8 cellular contexts compared by ENCODE assay signal in genomic region chr9:32384364-32385134, GRCh38. TPM values are rescaled to one million over a fixed set of nuclear protein-coding genes. Genes with fewer than 3 reads are reported as not detected.
DNase-seq lines count a peak whose midpoint lies in the region; ATAC-seq and TF ChIP-seq lines count a peak whose summit lies in the region.

TSS of gene ACO1 (plus strand) at chr9:32384643. CDS start at chr9:32405507, 20,864 bp downstream.

- ATAC-seq in GM18907 (IDR thresholded peaks at IDR 0.05; ENCODE audit: unreplicated experiment): peak; percentile 98
- ATAC-seq in HG03135 (IDR thresholded peaks at IDR 0.05; ENCODE audit: unreplicated experiment): peak; percentile 97
- peak; percentile 93 for ATAC-seq in activated CD4-positive, alpha-beta T cell treated with anti-CD3 and anti-CD28 coated beads for 36 hours

- intact Hi-C loops in activated CD4-positive, alpha-beta T cell treated with anti-CD3 and anti-CD28 coated beads for 36 hours (cut with DNase I, micrococcal nuclease): loop anchor here (1.0 to 10.0 kb wide), 9 partner anchors 33 to 910 kb away; partner anchors contain the start of genes RIGI (in 2 of the 2), APTX (in 1 of the 2), B4GALT1 (in 1 of the 2) and NDUFB6 (in 1 of the 2)

- DNase-seq in AG10803 (ENCODE audit: low read depth) (peak; percentile 79), NCI-H345 (lab: John Stamatoyannopoulos, UW) (peak; percentile 86), chondrocyte (ENCODE audit: low spot score) (peak; percentile 96), kidney tubule cell (ENCODE audit: low spot score) (peak; percentile 90)
- DNase-seq in activated CD4-positive, alpha-beta T cell treated with anti-CD3 and anti-CD28 coated beads for 36 hours: peak; percentile 90
- peak; percentile 74 to 84 for DNase-seq in stimulated activated CD4-positive, alpha-beta T cell treated with anti-CD3 and anti-CD28 coated beads, Interleukin-1b, Interleukin-23, amount 100 ng/mL, for 1 hour (ENCODE audit: low read depth in 2 of 2)

- H3K36me3 Mint-ChIP-seq in activated CD4-positive, alpha-beta T cell treated with anti-CD3 and anti-CD28 coated beads for 36 hours (ENCODE audit: low read depth): no peaks in the 10 kb centered on the region
- peaks cover 2% of the 10 kb centered on the region for H3K36me3 Mint-ChIP-seq in chondrocyte (ENCODE audit: low read depth)

- H3K4me3 ChIP-seq in AG10803 (ENCODE audit: low read length): peak within 1 kb of the TSS; percentile 95

- no peaks in the 10 kb centered on the region for H3K9me3 Mint-ChIP-seq in activated CD4-positive, alpha-beta T cell treated with anti-CD3 and anti-CD28 coated beads for 36 hours (ENCODE audit: low read depth)
- H3K9me3 Mint-ChIP-seq in chondrocyte (ENCODE audit: low read depth): no peaks in the 10 kb centered on the region

- H3K4me1 Mint-ChIP-seq in activated CD4-positive, alpha-beta T cell treated with anti-CD3 and anti-CD28 coated beads for 36 hours: peaks cover 12% of the 10 kb centered on the region
- H3K4me1 Mint-ChIP-seq in chondrocyte (ENCODE audit: low read depth): peaks cover 22% of the 10 kb centered on the region

- TF ChIP-seq CTCF in AG10803 (conservative IDR thresholded peaks at IDR 0.05; ENCODE audit: low read length) (no peak), chondrocyte (IDR thresholded peaks at IDR 0.05) (peak; percentile 40)

- POLR2A ChIA-PET in activated CD4-positive, alpha-beta T cell treated with anti-CD3 and anti-CD28 coated beads for 36 hours (lab: Charles Lee): interaction anchor here (0.7 to 0.9 kb wide), 3 partner anchors 18 to 166 kb away, joined by 3 read pairs; no protein-coding TSS in a partner anchor

- H3K27ac Mint-ChIP-seq in activated CD4-positive, alpha-beta T cell treated with anti-CD3 and anti-CD28 coated beads for 36 hours: peak within 1 kb of the TSS; percentile 16
- peak within 1 kb of the TSS; percentile 95 for H3K27ac Mint-ChIP-seq in chondrocyte (ENCODE audit: unreplicated experiment)

- CTCF ChIA-PET in activated CD4-positive, alpha-beta T cell treated with anti-CD3 and anti-CD28 coated beads for 36 hours (lab: Charles Lee): interaction anchor here (0.6 to 5.6 kb wide), 10 partner anchors 10 to 584 kb away, joined by 3 to 68 read pairs (median 4); partner anchors contain the start of genes NDUFB6, RIGI, SMIM27 and TOPORS

- peak within 1 kb of the TSS; percentile 78 for H3K4me3 Mint-ChIP-seq in activated CD4-positive, alpha-beta T cell treated with anti-CD3 and anti-CD28 coated beads for 36 hours
- H3K4me3 Mint-ChIP-seq in chondrocyte (ENCODE audit: unreplicated experiment): peak within 1 kb of the TSS; percentile 92

- H3K27me3 Mint-ChIP-seq in activated CD4-positive, alpha-beta T cell treated with anti-CD3 and anti-CD28 coated beads for 36 hours: peaks cover 16% of the 10 kb centered on the region
- peaks cover 9% of the 10 kb centered on the region for H3K27me3 Mint-ChIP-seq in chondrocyte (ENCODE audit: low read depth)

RNA-seq across cellular contexts. Expression of gene ACO1, which starts in this region (rescaled TPM):
- 10 to 100 TPM; 15.5 TPM for total RNA-seq in activated CD4-positive, alpha-beta T cell treated with anti-CD3 and anti-CD28 coated beads for 36 hours
- total RNA-seq in chondrocyte: 39.7 to 47.5 TPM (median 44.7 TPM) in 3 replicates

Comparison
In these comparisons a context has a peak if more than half of its experiments do, and no peak if none do; other contexts are left out.
1. Peak in every context shown above with its lines: DNase-seq, ATAC-seq and H3K4me3 ChIP-seq.